In the genomic region with DNA sequence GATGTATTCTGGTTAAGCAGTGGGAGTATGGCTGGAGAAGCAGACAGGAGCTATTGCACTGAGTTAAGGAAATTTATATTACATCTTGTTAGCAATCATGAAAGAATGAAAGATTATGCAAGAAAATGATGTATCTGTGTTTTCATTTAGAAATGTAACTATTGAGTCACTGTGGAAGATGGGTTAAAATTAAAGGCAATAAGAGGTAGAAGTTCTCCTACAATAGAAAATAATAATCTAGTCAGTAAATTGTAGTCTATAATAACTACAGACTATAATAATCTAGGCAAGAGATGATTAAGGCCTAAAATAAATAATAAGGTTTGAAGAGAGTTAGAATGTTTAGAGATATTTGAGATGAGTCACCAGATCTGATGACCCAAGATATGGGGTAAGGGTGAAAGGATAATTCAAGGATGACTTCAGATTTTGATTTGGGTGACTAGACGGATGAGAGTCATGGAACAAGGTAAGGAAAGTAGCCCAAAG, we compare ENCODE assay signal across 16 cellular contexts.
DNase-seq lines count a peak whose midpoint lies in the region; ATAC-seq, FAIRE-seq and TF ChIP-seq lines count a peak whose summit lies in the region.
"Had no signal": no experiment of that assay in that cellular context is flagged by ENCODE, and none has a peak within 500 bp of the region (broad histone marks: within the 10 kb centered on the region; RNA-seq: fewer than 3 reads in every experiment).

No MANE protein-coding gene starts in this region.

- H4K20me1 ChIP-seq in smooth muscle cell (ENCODE audit: low read depth) = no peaks in the 10 kb centered on the region

- TF ChIP-seq POLR2A in breast epithelium (IDR thresholded peaks at IDR 0.05) (no peak), thyroid gland (IDR thresholded peaks at IDR 0.05) (no peak)

- POLR2A ChIA-PET in MCF 10A (lab: Yijun Ruan, JAX) = interaction anchor here (0.7 kb wide), 1 partner anchor 12 kb away, joined by 3 read pairs; no protein-coding TSS in a partner anchor

- TF ChIP-seq CTCF in MCF 10A (IDR thresholded peaks at IDR 0.05; ENCODE audit: unreplicated experiment) (no peak), breast epithelium (IDR thresholded peaks at IDR 0.05) (no peak), fibroblast of mammary gland (conservative IDR thresholded peaks at IDR 0.05; ENCODE audit: control insufficient read depth, insufficient read depth, low read depth, low read length) (no peak), smooth muscle cell (IDR thresholded peaks at IDR 0.05; ENCODE audit: borderline replicate concordance, insufficient read depth, poor library complexity, severe bottlenecking) (no peak), thyroid gland (IDR thresholded peaks at IDR 0.05) (no peak)

- H3K27ac ChIP-seq in breast epithelium (no peak overlapping the region), smooth muscle cell (ENCODE audit: low read depth) (no peak overlapping the region), thyroid gland (no peak overlapping the region)
- H3K27ac ChIP-seq: gastrocnemius medialis had no signal

- no peak for FAIRE-seq in urothelium cell line (lab: Jason Lieb, UNC)

- no peaks in the 10 kb centered on the region for H3K9me3 Mint-ChIP-seq in MCF 10A (ENCODE audit: unreplicated experiment)
- H3K9me3 Mint-ChIP-seq: mesothelial cell of epicardium; T-helper 1 cell treated with Interleukin-12 subunit alpha and Interleukin-12 subunit beta and Interleukin-4 antibody, amounts not matched to agents 30 μg/mL and 1 μg/mL, for 36 hours had no signal

- H3K36me3 ChIP-seq in breast epithelium (no peaks in the 10 kb centered on the region), smooth muscle cell (ENCODE audit: low read depth) (no peaks in the 10 kb centered on the region), thyroid gland (no peaks in the 10 kb centered on the region)
- H3K36me3 ChIP-seq: gastrocnemius medialis had no signal

- H3K9ac ChIP-seq in smooth muscle cell (ENCODE audit: low read depth) = no peak overlapping the region

- CTCF ChIA-PET in MCF 10A (lab: Yijun Ruan, JAX) = no interaction called here

- H3K27me3 ChIP-seq in breast epithelium (no peaks in the 10 kb centered on the region), smooth muscle cell (ENCODE audit: low read depth) (no peaks in the 10 kb centered on the region), thyroid gland (no peaks in the 10 kb centered on the region)
- H3K27me3 ChIP-seq: gastrocnemius medialis had no signal

- peaks cover 25% of the 10 kb centered on the region for H3K4me1 Mint-ChIP-seq in MCF 10A (ENCODE audit: insufficient read depth, unreplicated experiment)
- H3K4me1 Mint-ChIP-seq: immature natural killer cell, mesothelial cell of epicardium had no signal

- DNase-seq in MCF 10A (ENCODE audit: unreplicated experiment) (peak; percentile 62), breast epithelium (ENCODE audit: low spot score in 2 of 2) (no peak), RPMI7951 (ENCODE audit: low read depth) (peak; percentile 36), fibroblast of mammary gland (ENCODE audit: low read depth) (peak; percentile 80), urothelium cell line (ENCODE audit: low spot score) (peak; percentile 13), smooth muscle cell (lab: John Stamatoyannopoulos, UW; ENCODE audit: unreplicated experiment) (no peak), thyroid gland (no peak)
- DNase-seq: activated CD4-positive, alpha-beta T cell treated with anti-CD3 and anti-CD28 coated beads for 48 hours; activated T-cell treated with anti-CD3 and anti-CD28 coated beads, Interleukin-2, amount 50 U/mL, for 48 hours; dermis blood vessel endothelial cell; gastrocnemius medialis; immature natural killer cell; occipital lobe had no signal

- no TSS peak for BruUV-seq in MCF 10A (replicated peaks; lab: Mats Ljungman, UMichigan)

- H3K9me3 ChIP-seq in breast epithelium (no peaks in the 10 kb centered on the region), smooth muscle cell (replicated peaks; ENCODE audit: low read depth) (no peaks in the 10 kb centered on the region), thyroid gland (no peaks in the 10 kb centered on the region)
- H3K9me3 ChIP-seq: gastrocnemius medialis had no signal

- H3K4me3 ChIP-seq in breast epithelium (no peak overlapping the region), fibroblast of mammary gland (ENCODE audit: control insufficient read depth, low read depth, low read length) (no peak overlapping the region), smooth muscle cell (no peak overlapping the region), thyroid gland (replicated peaks in 1 of 3) (no peak overlapping the region)
- H3K4me3 ChIP-seq: gastrocnemius medialis had no signal

- peak overlapping the region; percentile 92 for H3K27ac Mint-ChIP-seq in MCF 10A (ENCODE audit: low read depth, unreplicated experiment)
- H3K27ac Mint-ChIP-seq: immature natural killer cell; mesothelial cell of epicardium; T-helper 1 cell treated with Interleukin-12 subunit alpha and Interleukin-12 subunit beta and Interleukin-4 antibody, amounts not matched to agents 30 μg/mL and 1 μg/mL, for 36 hours had no signal

- H3F3A ChIP-seq in smooth muscle cell (ENCODE audit: low read depth) = no peaks in the 10 kb centered on the region

- 78% methylated on average over 1 of the region's 1 CpG for WGBS in smooth muscle cell (ENCODE audit: low lambda C conversion rate)
- WGBS in thyroid gland, 2 donors = 83 to 89% methylated on average over 1 of the region's 1 CpG

- H3K4me1 ChIP-seq in breast epithelium (no peaks in the 10 kb centered on the region), smooth muscle cell (ENCODE audit: low read depth) (peaks cover 14% of the 10 kb centered on the region), thyroid gland (peaks cover 0 to 5% of the 10 kb centered on the region in 2 donors)
- H3K4me1 ChIP-seq: gastrocnemius medialis had no signal

- H2AFZ ChIP-seq in smooth muscle cell (ENCODE audit: low read depth) = no peak overlapping the region

- H3K4me2 ChIP-seq in smooth muscle cell = no peak overlapping the region

- no peaks in the 10 kb centered on the region for H3K36me3 Mint-ChIP-seq in MCF 10A (ENCODE audit: insufficient read depth, unreplicated experiment)
- H3K36me3 Mint-ChIP-seq: mesothelial cell of epicardium had no signal

- H3K4me3 Mint-ChIP-seq in MCF 10A (ENCODE audit: unreplicated experiment) = no peak overlapping the region
- H3K4me3 Mint-ChIP-seq: immature natural killer cell; mesothelial cell of epicardium; T-helper 1 cell treated with Interleukin-12 subunit alpha and Interleukin-12 subunit beta and Interleukin-4 antibody, amounts not matched to agents 30 μg/mL and 1 μg/mL, for 36 hours had no signal

- ATAC-seq in HG02840 (IDR thresholded peaks at IDR 0.05; ENCODE audit: low FRiP score, unreplicated experiment) = no peak

- intact Hi-C loops in MCF 10A (cut with micrococcal nuclease) (loop anchor here (1.0 kb wide), 1 partner anchor 57 kb away; no protein-coding TSS in a partner anchor), breast epithelium (cut with DNase I; ENCODE audit: low total_unique reads) (no loop called here), thyroid gland (cut with DNase I) (no loop called here)

- no peaks in the 10 kb centered on the region for H3K27me3 Mint-ChIP-seq in MCF 10A (ENCODE audit: insufficient read depth, unreplicated experiment)

- no peaks in the 10 kb centered on the region for H3K79me2 ChIP-seq in smooth muscle cell (ENCODE audit: low read depth)

Comparison
In these comparisons a context has a peak if more than half of its experiments do, and no peak if none do; other contexts are left out.
1. DNase-seq: peak in MCF 10A (single experiment), RPMI7951 (single experiment), fibroblast of mammary gland (single experiment) and urothelium cell line (single experiment); none in breast epithelium (0 of 2), smooth muscle cell (single experiment) and thyroid gland (0 of 2).